ENCODE assay signal across 8 cellular contexts in the genomic region with DNA sequence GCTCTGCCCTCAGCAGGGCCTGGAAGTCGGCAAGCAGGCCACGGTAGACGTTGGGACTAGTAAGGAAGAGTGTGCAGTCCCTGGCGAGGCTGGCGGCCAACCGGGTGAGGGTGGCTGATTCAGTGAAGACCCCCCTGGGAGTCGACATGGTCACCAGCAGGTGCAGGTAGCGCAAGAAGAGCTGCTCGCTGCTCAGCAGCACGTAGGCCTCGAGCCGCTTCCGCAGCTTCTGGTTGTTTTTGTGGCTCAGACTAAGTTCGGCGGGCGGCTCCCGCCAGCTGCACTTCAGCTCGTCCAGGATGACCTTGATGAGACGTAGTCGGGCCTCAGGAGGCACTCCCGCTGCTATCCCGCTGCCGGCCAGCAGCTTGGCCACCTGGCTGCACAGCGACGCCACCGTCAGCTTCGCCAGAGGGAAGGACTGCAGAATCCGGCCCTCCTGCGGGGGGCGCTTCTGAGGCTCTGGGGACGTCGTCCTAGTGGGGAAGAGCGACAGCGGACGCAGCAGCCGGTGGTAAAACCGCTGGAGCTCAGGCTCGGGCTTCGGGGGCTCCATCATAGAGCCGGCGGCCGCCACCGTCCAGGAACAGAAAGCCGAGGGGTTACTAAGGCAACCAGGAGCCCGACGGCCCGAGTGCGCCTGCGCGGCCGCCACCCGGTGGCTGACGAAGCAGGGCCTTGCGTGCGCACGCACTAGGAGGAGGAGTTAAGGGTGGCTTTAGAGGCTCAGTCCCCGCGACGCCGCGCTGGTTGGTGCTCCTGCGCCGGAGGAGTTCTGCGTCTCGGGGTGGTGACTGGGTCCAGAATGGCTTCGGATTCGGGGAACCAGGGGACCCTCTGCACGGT. TPM values are rescaled to one million over a fixed set of nuclear protein-coding genes. Genes with fewer than 3 reads are reported as not detected.
A peak's percentile ranks its signal among the peaks of the same experiment; 100 is the strongest.
DNase-seq lines count a peak whose midpoint lies in the region; ATAC-seq and FAIRE-seq lines count a peak whose summit lies in the region.

A gene with protein sequence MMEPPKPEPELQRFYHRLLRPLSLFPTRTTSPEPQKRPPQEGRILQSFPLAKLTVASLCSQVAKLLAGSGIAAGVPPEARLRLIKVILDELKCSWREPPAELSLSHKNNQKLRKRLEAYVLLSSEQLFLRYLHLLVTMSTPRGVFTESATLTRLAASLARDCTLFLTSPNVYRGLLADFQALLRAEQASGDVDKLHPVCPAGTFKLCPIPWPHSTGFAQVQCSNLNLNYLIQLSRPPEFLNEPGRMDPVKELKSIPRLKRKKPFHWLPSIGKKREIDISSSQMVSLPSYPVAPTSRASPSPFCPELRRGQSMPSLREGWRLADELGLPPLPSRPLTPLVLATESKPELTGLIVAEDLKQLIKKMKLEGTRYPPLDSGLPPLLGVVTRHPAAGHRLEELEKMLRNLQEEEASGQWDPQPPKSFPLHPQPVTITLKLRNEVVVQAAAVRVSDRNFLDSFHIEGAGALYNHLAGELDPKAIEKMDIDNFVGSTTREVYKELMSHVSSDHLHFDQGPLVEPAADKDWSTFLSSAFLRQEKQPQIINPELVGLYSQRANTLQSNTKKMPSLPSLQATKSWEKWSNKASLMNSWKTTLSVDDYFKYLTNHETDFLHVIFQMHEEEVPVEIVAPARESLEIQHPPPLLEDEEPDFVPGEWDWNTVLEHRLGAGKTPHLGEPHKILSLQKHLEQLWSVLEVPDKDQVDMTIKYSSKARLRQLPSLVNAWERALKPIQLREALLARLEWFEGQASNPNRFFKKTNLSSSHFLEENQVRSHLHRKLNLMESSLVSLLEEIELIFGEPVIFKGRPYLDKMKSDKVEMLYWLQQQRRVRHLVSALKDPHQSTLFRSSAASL (minus strand): TSS at position 607 of the 846 bp plus-strand sequence. CDS start 48 bp downstream, at position 559.
A gene with protein sequence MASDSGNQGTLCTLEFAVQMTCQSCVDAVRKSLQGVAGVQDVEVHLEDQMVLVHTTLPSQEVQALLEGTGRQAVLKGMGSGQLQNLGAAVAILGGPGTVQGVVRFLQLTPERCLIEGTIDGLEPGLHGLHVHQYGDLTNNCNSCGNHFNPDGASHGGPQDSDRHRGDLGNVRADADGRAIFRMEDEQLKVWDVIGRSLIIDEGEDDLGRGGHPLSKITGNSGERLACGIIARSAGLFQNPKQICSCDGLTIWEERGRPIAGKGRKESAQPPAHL (plus strand): TSS at position 729 of the 846 bp plus-strand sequence. CDS start 77 bp downstream, at position 806.

- peak within 1 kb of the TSS; percentile 83; the same call in 1 of the 2 replicates for H3K9ac ChIP-seq in iPS-20b (ENCODE audit: low read depth, low read length)

- FAIRE-seq in small intestine (lab: Jason Lieb, UNC), result no peak

- H3K36me3 ChIP-seq in ACC112 (ENCODE audit: insufficient read depth, low read length) (no peaks in the 10 kb centered on the region), iPS-20b (ENCODE audit: insufficient read depth, low read depth, low read length) (0 out of 2 replicates have a peak, but pooled peaks cover 3% of the 10 kb centered on the region), small intestine (ENCODE audit: control insufficient read depth in 2 of 2, insufficient read depth in 2 of 2, low read length in 2 of 2) (no peaks in the 10 kb centered on the region)

- H3K9me3 ChIP-seq in iPS-20b (ENCODE audit: insufficient read depth, low read depth, low read length), result peaks cover 21% of the 10 kb centered on the region; the same call in 1 of the 2 replicates
- no peaks in the 10 kb centered on the region for H3K9me3 ChIP-seq in small intestine (ENCODE audit: control insufficient read depth, low read depth)

- H3K4me3 ChIP-seq in ACC112 (ENCODE audit: low read depth, low read length) (peak within 1 kb of the TSS; percentile 100), iPS-20b (ENCODE audit: low read length) (peak within 1 kb of the TSS; percentile 85), small intestine (ENCODE audit: low read depth in 1 of 2, low read length in 2 of 2) (peak within 1 kb of the TSS; percentile 58 to 74)

- H3K79me2 ChIP-seq in ACC112 (ENCODE audit: control insufficient read depth, insufficient read depth, low read length, unreplicated experiment), result peaks cover 9% of the 10 kb centered on the region

- H2AFZ ChIP-seq in ACC112 (ENCODE audit: low read length, unreplicated experiment), result peak within 1 kb of the TSS; percentile 99

- 16 to 18% (median 18%) methylated on average over 63 to 68 of the region's 68 CpGs for WGBS in small intestine, 3 donors

- DNase-seq in NCI-H2107 treated with DMSO at 0.1 percent for 48 hours (lab: John Stamatoyannopoulos, UW; ENCODE audit: unreplicated experiment) (peak; percentile 80), UCSD-AML1 (lab: John Stamatoyannopoulos, UW; ENCODE audit: unreplicated experiment) (peak; percentile 96), brain pericyte (ENCODE audit: low read depth, low spot score) (peak; percentile 81), small intestine (peak; percentile 98)

- H3K27me3 ChIP-seq in ACC112 (ENCODE audit: insufficient read depth, low read length), result no peaks in the 10 kb centered on the region
- peaks cover 13% of the 10 kb centered on the region; the same call in 1 of the 2 replicates for H3K27me3 ChIP-seq in iPS-20b (ENCODE audit: insufficient read depth, low read length)
- no peaks in the 10 kb centered on the region for H3K27me3 ChIP-seq in small intestine (ENCODE audit: control insufficient read depth in 2 of 2, insufficient read depth in 2 of 2, low read length in 2 of 2)

- H3K4me1 ChIP-seq in ACC112 (ENCODE audit: control insufficient read depth, insufficient read depth, low read length, unreplicated experiment) (peaks cover 21% of the 10 kb centered on the region), iPS-20b (ENCODE audit: insufficient read depth, low read length) (no peaks in the 10 kb centered on the region), small intestine (ENCODE audit: control insufficient read depth in 2 of 2, insufficient read depth in 1 of 2, low read depth in 1 of 2, low read length in 1 of 2) (peaks cover 3 to 6% of the 10 kb centered on the region in 2 donors)

- ATAC-seq in GM18858 (IDR thresholded peaks at IDR 0.05; ENCODE audit: unreplicated experiment), result peak; percentile 80
- ATAC-seq in HG03066 (IDR thresholded peaks at IDR 0.05; ENCODE audit: low read depth, unreplicated experiment), result peak; percentile 78

- H3K27ac ChIP-seq in ACC112 (ENCODE audit: low read depth, low read length) (peak within 1 kb of the TSS; percentile 49; the same call in 1 of the 2 replicates), iPS-20b (ENCODE audit: low read length) (no peak within 1 kb of the TSS), small intestine (ENCODE audit: low read depth in 1 of 2, low read length in 1 of 2) (peak within 1 kb of the TSS; percentile 71 to 81)

RNA-seq across cellular contexts. Expression of the first gene that starts in this region (rescaled TPM):
- under 1 TPM in 2 of 3 donors, not detected in 1; 0.21 to 0.22 TPM for polyA plus RNA-seq in small intestine

RNA-seq across cellular contexts. Expression of the second gene that starts in this region (rescaled TPM):
- polyA plus RNA-seq in small intestine, result 10 to 100 TPM; 35.0 to 100.0 (median 82.4) TPM
